28 cellular contexts compared by ENCODE assay signal in the genomic region with DNA sequence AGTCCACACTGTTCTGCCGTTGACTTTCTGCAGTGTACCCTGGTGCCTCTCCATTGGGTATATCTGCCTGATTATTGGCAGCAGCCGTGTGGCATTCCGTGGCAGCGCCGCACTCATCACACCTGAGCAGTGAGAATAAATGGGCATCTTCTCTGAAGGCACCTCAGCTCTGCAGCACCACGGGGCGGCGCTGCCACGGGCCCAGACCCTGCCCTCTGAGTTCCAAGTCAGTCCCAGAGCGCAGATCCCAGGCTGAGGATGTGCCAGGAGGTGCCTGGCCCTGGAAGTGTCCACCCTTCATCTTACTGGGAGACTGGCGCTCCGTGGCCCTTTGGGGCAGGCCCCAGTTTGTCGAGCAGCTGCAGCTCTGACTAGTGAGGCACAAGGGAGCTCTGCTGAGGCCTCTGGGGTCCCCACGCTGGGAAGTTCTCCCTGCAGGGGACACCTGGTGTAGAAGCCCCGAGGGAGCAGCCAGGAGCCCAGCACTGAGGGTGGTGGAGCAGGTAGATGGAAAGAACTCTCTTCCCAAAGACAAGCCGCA.
"Had no signal": no experiment of that assay in that cellular context is flagged by ENCODE, and none has a peak within 500 bp of the region (broad histone marks: within the 10 kb centered on the region; RNA-seq: fewer than 3 reads in every experiment).

No MANE protein-coding gene starts in this region.

- H3K27me3 Mint-ChIP-seq: naive thymus-derived CD4-positive, alpha-beta T cell; type B pancreatic cell had no signal

- H3K4me2 ChIP-seq: neural progenitor cell had no signal

- H3K27ac ChIP-seq: coronary artery, esophagus muscularis mucosa, foreskin keratinocyte, gastroesophageal sphincter, heart left ventricle, left lung, neural progenitor cell, ovary, psoas muscle, skin epidermis, stomach, testis, tibial artery had no signal

- DNase-seq: dermis blood vessel endothelial cell; effector memory CD4-positive, alpha-beta T cell; foreskin keratinocyte; heart left ventricle; hippocampal formation; left cardiac atrium; left lung; mesenchymal stem cell; naive thymus-derived CD4-positive, alpha-beta T cell; nucleus accumbens; ovary; psoas muscle; stimulated activated CD4-positive, alpha-beta T cell treated with anti-CD3 and anti-CD28 coated beads, Interleukin-15, amount 100 ng/mL, for 24 hours; stimulated activated CD4-positive, alpha-beta T cell treated with anti-CD3 and anti-CD28 coated beads, Interleukin-4, amount 100 ng/mL, for 1 hour; stimulated activated CD8-positive, alpha-beta memory T cell treated with anti-CD3 and anti-CD28 coated beads, Interleukin-4, amount 100 ng/mL, for 48 hours; stimulated activated naive CD4-positive, alpha-beta T cell treated with Interleukin-2 at 50 U/mL for 16 hours; stomach; testis; tibial artery had no signal

- H3K9me3 ChIP-seq: esophagus muscularis mucosa, gastroesophageal sphincter, heart left ventricle, left lung, ovary, psoas muscle, stomach, testis, tibial artery had no signal

- ATAC-seq: foreskin keratinocyte; gastroesophageal sphincter; heart left ventricle; left cardiac atrium; left lung; naive thymus-derived CD4-positive, alpha-beta T cell; psoas muscle; right cardiac atrium had no signal

- H3K9ac ChIP-seq: neural progenitor cell had no signal

- H3K9me3 Mint-ChIP-seq: mesothelial cell of epicardium; naive thymus-derived CD4-positive, alpha-beta T cell; nephron; neural progenitor cell; type B pancreatic cell had no signal

- H3K4me3 ChIP-seq: coronary artery, esophagus muscularis mucosa, gastroesophageal sphincter, heart left ventricle, left lung, neural progenitor cell, ovary, psoas muscle, skin epidermis, stomach, testis, tibial artery had no signal

- H3K27ac Mint-ChIP-seq: mesothelial cell of epicardium, nephron, neural progenitor cell, type B pancreatic cell had no signal

- H2AFZ ChIP-seq: neural progenitor cell had no signal

- H3K27me3 ChIP-seq: esophagus muscularis mucosa, foreskin keratinocyte, gastroesophageal sphincter, heart left ventricle, left lung, neural progenitor cell, ovary, stomach, testis, tibial artery had no signal

- H3K36me3 ChIP-seq: neural progenitor cell, ovary had no signal

- H3K4me1 ChIP-seq: foreskin keratinocyte, psoas muscle had no signal

- H3K4me3 Mint-ChIP-seq: mesothelial cell of epicardium; naive thymus-derived CD4-positive, alpha-beta T cell; nephron; neural progenitor cell; type B pancreatic cell had no signal
